Comparison of ENCODE assay signal across 21 cellular contexts in the genomic region with DNA sequence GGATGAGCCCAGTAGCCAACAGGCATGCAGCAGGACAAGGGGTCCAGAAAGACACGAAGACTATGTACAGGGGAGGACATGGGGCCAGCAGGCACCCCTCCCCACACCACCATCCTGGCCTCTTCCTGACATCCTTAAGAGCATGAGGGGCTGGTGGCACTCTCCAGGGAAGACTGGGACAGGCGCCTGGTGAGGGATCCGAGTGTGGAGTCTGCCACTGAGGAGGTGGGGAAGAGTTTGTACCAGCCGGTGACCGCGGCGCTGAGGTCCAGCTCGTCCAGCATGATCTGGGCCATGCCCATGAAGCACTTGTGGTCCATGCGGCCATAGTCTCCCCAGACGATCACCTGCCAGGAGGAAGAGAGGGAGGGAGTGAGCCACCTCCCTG. TPM values are rescaled to one million over a fixed set of nuclear protein-coding genes. Genes with fewer than 3 reads are reported as not detected.
A peak's percentile ranks its signal among the peaks of the same experiment; 100 is the strongest.
DNase-seq lines count a peak whose midpoint lies in the region; ATAC-seq, FAIRE-seq and TF ChIP-seq lines count a peak whose summit lies in the region.
"Had no signal": no experiment of that assay in that cellular context is flagged by ENCODE, and none has a peak within 500 bp of the region (broad histone marks: within the 10 kb centered on the region; RNA-seq: fewer than 3 reads in every experiment).

No MANE protein-coding gene starts in this region.

- H3K36me3 ChIP-seq in astrocyte (ENCODE audit: insufficient read depth, low read length) (no peaks in the 10 kb centered on the region), osteoblast (ENCODE audit: insufficient read depth, low read length) (no peaks in the 10 kb centered on the region)
- H3K36me3 ChIP-seq: MG63, SJCRH30 had no signal

- peak overlapping the region; percentile 8 for H3K4me3 Mint-ChIP-seq in astrocyte (ENCODE audit: unreplicated experiment)
- H3K4me3 Mint-ChIP-seq: CD8-positive, alpha-beta T cell had no signal

- no peak for ATAC-seq in Right ventricle myocardium superior (ENCODE audit: poor library complexity)
- no peak for ATAC-seq in HG03175 (IDR thresholded peaks at IDR 0.05; ENCODE audit: unreplicated experiment)
- ATAC-seq: CD8-positive, alpha-beta T cell had no signal

- H3K79me2 ChIP-seq in astrocyte (ENCODE audit: insufficient read depth, low read length) (no peaks in the 10 kb centered on the region), osteoblast (ENCODE audit: insufficient read depth, low read length) (no peaks in the 10 kb centered on the region)

- H3K9me3 Mint-ChIP-seq in astrocyte (ENCODE audit: unreplicated experiment), result peaks cover 8% of the 10 kb centered on the region
- H3K9me3 Mint-ChIP-seq: CD8-positive, alpha-beta T cell had no signal

- peaks cover 20% of the 10 kb centered on the region for H3K27me3 Mint-ChIP-seq in astrocyte (ENCODE audit: low read depth, unreplicated experiment)

- FAIRE-seq in astrocyte (lab: Jason Lieb, UNC), result no peak
- FAIRE-seq: G401.6, GM19239, H1 had no signal

- H3K4me2 ChIP-seq in astrocyte (ENCODE audit: low read length) (no peak overlapping the region), osteoblast (ENCODE audit: insufficient read depth, low read length) (no peak overlapping the region)

- no peak overlapping the region for H3K27ac ChIP-seq in astrocyte (ENCODE audit: low read depth, low read length)
- no peak overlapping the region for H3K27ac ChIP-seq in osteoblast (ENCODE audit: low read depth, low read length)
- H3K27ac ChIP-seq in caudate nucleus (ENCODE audit: low read depth, low read length), result no peak overlapping the region
- H3K27ac ChIP-seq: SJCRH30 had no signal

- DNase-seq in cardiac septum (ENCODE audit: low spot score), result peak; percentile 63
- DNase-seq in Right ventricle myocardium superior, result no peak
- no peak for DNase-seq in astrocyte (ENCODE audit: low read depth)
- peak; percentile 26 for DNase-seq in osteoblast (ENCODE audit: insufficient read length, low spot score, missing footprints)
- no peak for DNase-seq in NCI-H1092 (lab: John Stamatoyannopoulos, UW)
- no peak for DNase-seq in stimulated activated CD4-positive, alpha-beta T cell treated with anti-CD3 and anti-CD28 coated beads, Interleukin-15, amount 100 ng/mL, for 24 hours
- no peak for DNase-seq in caudate nucleus (lab: John Stamatoyannopoulos, UW)
- DNase-seq: C1 segment of cervical spinal cord; Caco-2; CD8-positive, alpha-beta T cell; Karpas-422; MG63; NCI-H2029; NCI-H446; NCI-H524 treated with DMSO at 0.1 percent for 48 hours; NCI-H774; SJCRH30 had no signal

- H3K4me3 ChIP-seq in astrocyte (ENCODE audit: insufficient read depth, low read depth, low read length), result no peak overlapping the region
- no peak overlapping the region for H3K4me3 ChIP-seq in osteoblast (ENCODE audit: insufficient read depth, low read length)
- H3K4me3 ChIP-seq: MG63, SJCRH30 had no signal

- no peak overlapping the region for H3K27ac Mint-ChIP-seq in astrocyte (ENCODE audit: unreplicated experiment)
- H3K27ac Mint-ChIP-seq: CD8-positive, alpha-beta T cell had no signal

- H4K20me1 ChIP-seq in astrocyte (ENCODE audit: insufficient read depth, low read length) (no peaks in the 10 kb centered on the region), osteoblast (ENCODE audit: insufficient read depth, low read length) (no peaks in the 10 kb centered on the region)

- intact Hi-C loops in cardiac septum (cut with DNase I) (loop anchor here (5.0 to 10.0 kb wide), 2 partner anchors 41 to 328 kb away; partner anchors contain the start of gene RIMS3), Right ventricle myocardium superior (cut with DNase I) (loop anchor here (5.0 kb wide), 1 partner anchor 41 kb away; the partner anchor contains the start of gene RIMS3)

- H3K4me1 Mint-ChIP-seq in astrocyte (ENCODE audit: low read depth, unreplicated experiment), result peaks cover 13% of the 10 kb centered on the region

- no peaks in the 10 kb centered on the region for H3K9me3 ChIP-seq in astrocyte (ENCODE audit: insufficient read depth, low read depth, low read length)
- no peaks in the 10 kb centered on the region for H3K9me3 ChIP-seq in osteoblast (ENCODE audit: low read depth, low read length)
- H3K9me3 ChIP-seq: Caco-2, MG63, SJCRH30 had no signal

- no peak overlapping the region for H2AFZ ChIP-seq in astrocyte (ENCODE audit: low read depth, low read length)
- no peak overlapping the region for H2AFZ ChIP-seq in osteoblast (ENCODE audit: low read length)

- TF ChIP-seq CTCF in astrocyte (IDR thresholded peaks at IDR 0.05; ENCODE audit: insufficient read depth, low read depth, low read length) (no peak), osteoblast (IDR thresholded peaks at IDR 0.05; ENCODE audit: extremely low read depth, low read depth, low read length) (no peak)

- H3K36me3 Mint-ChIP-seq in astrocyte (ENCODE audit: low read depth, unreplicated experiment), result peaks cover 2% of the 10 kb centered on the region
- H3K36me3 Mint-ChIP-seq: CD8-positive, alpha-beta T cell had no signal

- H3K27me3 ChIP-seq in astrocyte (ENCODE audit: insufficient read depth, low read length) (no peaks in the 10 kb centered on the region), osteoblast (ENCODE audit: insufficient read depth, low read length) (peaks cover 26% of the 10 kb centered on the region)
- H3K27me3 ChIP-seq: MG63, SJCRH30 had no signal

- no peak overlapping the region for H3K9ac ChIP-seq in astrocyte (ENCODE audit: low read length)

- peaks cover 7% of the 10 kb centered on the region for H3K4me1 ChIP-seq in astrocyte (ENCODE audit: insufficient read depth, low read length)
- H3K4me1 ChIP-seq in osteoblast (ENCODE audit: insufficient read depth, low read length), result no peaks in the 10 kb centered on the region
- H3K4me1 ChIP-seq: Caco-2, SJCRH30 had no signal

RNA-seq across cellular contexts. Expression of gene RIMS3, which starts 39.1 kb away (rescaled TPM):
- total RNA-seq in cardiac septum, result 0.67 TPM
- total RNA-seq in Right ventricle myocardium superior, result 0.81 TPM
- 4.3 and 4.9 TPM in 2 replicates for total RNA-seq in astrocyte
- total RNA-seq in osteoblast, result 3.5 and 6.2 TPM in 2 replicates

Comparison
In these comparisons a context has a peak if more than half of its experiments do, and no peak if none do; other contexts are left out.
1. DNase-seq: peak in cardiac septum (single experiment) and osteoblast (single experiment); none in Right ventricle myocardium superior (single experiment), astrocyte (single experiment), NCI-H1092 (single experiment), stimulated activated CD4-positive, alpha-beta T cell treated with anti-CD3 and anti-CD28 coated beads, Interleukin-15, amount 100 ng/mL, for 24 hours (single experiment) and caudate nucleus (0 of 61).